Comparison of ENCODE assay signal across 9 cellular contexts in the genomic region with DNA sequence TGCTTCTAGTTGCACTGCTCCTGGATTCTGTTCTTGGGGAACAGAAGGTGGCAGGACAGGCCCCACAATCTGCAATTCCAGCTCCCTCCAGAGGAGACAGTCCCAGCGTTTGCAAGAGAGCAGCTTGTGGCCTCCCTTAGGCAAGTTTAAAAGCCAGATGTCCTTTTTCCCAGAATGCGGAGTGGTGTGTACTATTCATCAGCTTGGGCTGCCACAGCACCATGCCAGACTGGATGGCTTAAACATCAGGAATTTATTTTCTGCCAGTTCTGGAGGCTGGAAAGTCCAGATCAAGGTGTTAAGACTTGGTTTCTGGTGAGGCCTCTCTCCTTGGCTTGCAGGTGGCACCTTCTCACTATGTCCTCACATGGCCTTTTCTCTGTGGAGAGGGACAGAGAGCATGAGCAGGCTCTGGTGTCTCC. TPM values are rescaled to one million over a fixed set of nuclear protein-coding genes. Genes with fewer than 3 reads are reported as not detected.
DNase-seq lines count a peak whose midpoint lies in the region; ATAC-seq and TF ChIP-seq lines count a peak whose summit lies in the region.
"Had no signal": no experiment of that assay in that cellular context is flagged by ENCODE, and none has a peak within 500 bp of the region (broad histone marks: within the 10 kb centered on the region; RNA-seq: fewer than 3 reads in every experiment).

No MANE protein-coding gene starts in this region.

- CTCF ChIA-PET in activated CD4-positive, alpha-beta memory T cell treated with anti-CD3 and anti-CD28 coated beads for 36 hours (lab: Charles Lee): interaction anchor here (0.6 to 0.9 kb wide), 2 partner anchors 9 to 10 kb away, joined by 3 read pairs; no protein-coding TSS in a partner anchor

- H3K4me3 ChIP-seq in HUES48 (ENCODE audit: low read depth, low read length) (no peak overlapping the region), lower lobe of right lung (no peak overlapping the region)

- POLR2A ChIA-PET in activated CD4-positive, alpha-beta memory T cell treated with anti-CD3 and anti-CD28 coated beads for 36 hours (lab: Charles Lee): interaction anchor here (0.7 kb wide), 1 partner anchor 239 kb away, joined by 3 read pairs; no protein-coding TSS in a partner anchor

- H3K4me3 Mint-ChIP-seq in activated CD4-positive, alpha-beta memory T cell treated with anti-CD3 and anti-CD28 coated beads for 36 hours: no peak overlapping the region

- H3K9me3 ChIP-seq in HUES48 (ENCODE audit: control insufficient read depth, insufficient read depth, low read length): no peaks in the 10 kb centered on the region
- no peaks in the 10 kb centered on the region for H3K9me3 ChIP-seq in lower lobe of right lung

- peak; percentile 95 for DNase-seq in DMS 273 (lab: John Stamatoyannopoulos, UW; ENCODE audit: unreplicated experiment)
- DNase-seq in activated CD4-positive, alpha-beta memory T cell treated with anti-CD3 and anti-CD28 coated beads for 36 hours: no peak
- DNase-seq in lower lobe of right lung: no peak
- no peak for DNase-seq in NCI-H748 treated with DMSO at 0.1 percent for 48 hours (lab: John Stamatoyannopoulos, UW)
- no peak for DNase-seq in caudate nucleus (lab: John Stamatoyannopoulos, UW)

- H3K9ac ChIP-seq in HUES48 (ENCODE audit: low read depth, low read length): no peak overlapping the region
- H3K9ac ChIP-seq: parathyroid adenoma had no signal

- peak; percentile 32 for TF ChIP-seq CTCF in lower lobe of right lung (IDR thresholded peaks at IDR 0.05)

- H3K36me3 ChIP-seq in HUES48 (ENCODE audit: control insufficient read depth, insufficient read depth, low read length) (peaks cover 65% of the 10 kb centered on the region), lower lobe of right lung (no peaks in the 10 kb centered on the region)

- peaks cover 26% of the 10 kb centered on the region for H3K36me3 Mint-ChIP-seq in activated CD4-positive, alpha-beta memory T cell treated with anti-CD3 and anti-CD28 coated beads for 36 hours

- no peaks in the 10 kb centered on the region for H3K9me3 Mint-ChIP-seq in activated CD4-positive, alpha-beta memory T cell treated with anti-CD3 and anti-CD28 coated beads for 36 hours

- H3K27me3 ChIP-seq in HUES48 (ENCODE audit: control insufficient read depth, insufficient read depth, low read length) (no peaks in the 10 kb centered on the region), lower lobe of right lung (ENCODE audit: low read depth) (no peaks in the 10 kb centered on the region)

- peak overlapping the region; percentile 65 for H3K27ac Mint-ChIP-seq in activated CD4-positive, alpha-beta memory T cell treated with anti-CD3 and anti-CD28 coated beads for 36 hours

- peaks cover 69% of the 10 kb centered on the region for H3K4me1 Mint-ChIP-seq in activated CD4-positive, alpha-beta memory T cell treated with anti-CD3 and anti-CD28 coated beads for 36 hours (ENCODE audit: low read depth)

- H3K27ac ChIP-seq in HUES48 (ENCODE audit: low read depth, low read length) (peak overlapping the region; percentile 12), lower lobe of right lung (no peak overlapping the region), caudate nucleus (ENCODE audit: low read depth, low read length) (no peak overlapping the region)
- H3K27ac ChIP-seq: parathyroid adenoma had no signal

- intact Hi-C loops in activated CD4-positive, alpha-beta memory T cell treated with anti-CD3 and anti-CD28 coated beads for 36 hours (cut with micrococcal nuclease): no loop called here
- intact Hi-C loops in lower lobe of right lung (cut with DNase I): no loop called here

- no peak for ATAC-seq in lower lobe of right lung
- no peak for ATAC-seq in GM21515 (IDR thresholded peaks at IDR 0.05; ENCODE audit: unreplicated experiment)
- ATAC-seq in HG03520 (IDR thresholded peaks at IDR 0.05; ENCODE audit: unreplicated experiment): no peak

- H3K4me1 ChIP-seq in HUES48 (ENCODE audit: control insufficient read depth, insufficient read depth, low read length): peaks cover 37% of the 10 kb centered on the region
- peaks cover 29% of the 10 kb centered on the region for H3K4me1 ChIP-seq in lower lobe of right lung

- H3K27me3 Mint-ChIP-seq in activated CD4-positive, alpha-beta memory T cell treated with anti-CD3 and anti-CD28 coated beads for 36 hours: no peaks in the 10 kb centered on the region

RNA-seq across cellular contexts. Expression of a gene that starts 11.7 kb away (rescaled TPM):
- total RNA-seq in activated CD4-positive, alpha-beta memory T cell treated with anti-CD3 and anti-CD28 coated beads for 36 hours: 10 to 100 TPM; 52.3 to 58.7 TPM
- 6.8 TPM for total RNA-seq in lower lobe of right lung

RNA-seq across cellular contexts. Expression of a gene that starts 47.3 kb away (rescaled TPM):
- under 1 TPM in 1 of 2 experiments, not detected in 1; 0.36 TPM for total RNA-seq in activated CD4-positive, alpha-beta memory T cell treated with anti-CD3 and anti-CD28 coated beads for 36 hours
- not detected for total RNA-seq in lower lobe of right lung

RNA-seq across cellular contexts. Expression of a gene that starts 51.2 kb away (rescaled TPM):
- under 1 TPM in 1 of 2 experiments, not detected in 1; 0.48 TPM for total RNA-seq in activated CD4-positive, alpha-beta memory T cell treated with anti-CD3 and anti-CD28 coated beads for 36 hours
- 1.4 TPM for total RNA-seq in lower lobe of right lung
